Comparison of ENCODE assay signal across 19 cellular contexts in the genomic region with DNA sequence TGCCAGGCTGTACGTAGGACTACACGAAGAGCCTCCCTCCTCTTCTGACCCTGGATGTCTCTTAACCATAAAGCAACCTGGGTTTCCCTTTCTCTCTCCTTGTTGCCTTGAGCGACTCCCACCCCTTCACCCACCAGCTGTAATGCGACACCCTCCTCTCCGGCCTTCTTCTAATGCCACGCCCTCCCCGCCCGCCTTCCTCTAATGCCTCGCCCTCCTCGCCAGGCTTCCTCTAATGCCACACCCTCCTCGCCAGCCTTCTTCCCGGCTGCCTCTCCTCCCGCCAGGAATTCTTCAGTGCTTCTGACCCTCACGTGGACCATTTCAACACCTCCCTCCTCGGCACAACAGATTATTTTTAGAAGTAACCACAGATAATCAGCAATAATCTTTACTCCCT.
DNase-seq lines count a peak whose midpoint lies in the region; ATAC-seq, FAIRE-seq and TF ChIP-seq lines count a peak whose summit lies in the region.
"Had no signal": no experiment of that assay in that cellular context is flagged by ENCODE, and none has a peak within 500 bp of the region (broad histone marks: within the 10 kb centered on the region; RNA-seq: fewer than 3 reads in every experiment).

No MANE protein-coding gene starts in this region.

- TF ChIP-seq CTCF in MCF 10A (IDR thresholded peaks at IDR 0.05; ENCODE audit: unreplicated experiment) (no peak), breast epithelium (IDR thresholded peaks at IDR 0.05) (no peak), RWPE2 (IDR thresholded peaks at IDR 0.05; ENCODE audit: poor library complexity, severe bottlenecking) (no peak)

- FAIRE-seq in urothelium cell line (lab: Jason Lieb, UNC) = no peak
- FAIRE-seq: GM12878, keratinocyte had no signal

- POLR2A ChIA-PET in MCF 10A (lab: Yijun Ruan, JAX) = no interaction called here

- no peak for TF ChIP-seq POLR2A in breast epithelium (IDR thresholded peaks at IDR 0.05)

- BruUV-seq in MCF 10A (replicated peaks; lab: Mats Ljungman, UMichigan) = no TSS peak

- H3K27ac Mint-ChIP-seq in MCF 10A (ENCODE audit: low read depth, unreplicated experiment) = no peak overlapping the region
- no peak overlapping the region for H3K27ac Mint-ChIP-seq in activated T-helper 1 cell treated with anti-CD3 and anti-CD28 coated beads, Interleukin-12 subunit alpha, Interleukin-12 subunit beta, Interleukin-2, Interleukin-4 antibody, amounts not matched to agents 30 ng/mL and 10 ng/mL and 1 ng/mL, durations not matched to agents 14 hours and 24 hours and 36 hours
- H3K27ac Mint-ChIP-seq: activated naive CD4-positive, alpha-beta T cell treated with anti-CD3 and anti-CD28 coated beads, Interleukin-2, amount 10 ng/mL, durations not matched to agents 7 days and 5 days; HFFc6 had no signal

- intact Hi-C loops in MCF 10A (cut with micrococcal nuclease) (no loop called here), breast epithelium (cut with DNase I; ENCODE audit: low total_unique reads) (no loop called here)
- intact Hi-C loops in activated T-helper 1 cell treated with anti-CD3 and anti-CD28 coated beads, Interleukin-12 subunit alpha, Interleukin-12 subunit beta, Interleukin-2, Interleukin-4 antibody, amounts not matched to agents 30 ng/mL and 10 ng/mL and 1 ng/mL, durations not matched to agents 14 hours and 24 hours and 36 hours (cut with micrococcal nuclease) = no loop called here

- H3K27ac ChIP-seq in breast epithelium = no peak overlapping the region
- no peak overlapping the region for H3K27ac ChIP-seq in RWPE2 (ENCODE audit: poor library complexity, severe bottlenecking)
- H3K27ac ChIP-seq: spleen, uterus had no signal

- peak; percentile 33 for DNase-seq in MCF 10A (ENCODE audit: unreplicated experiment)
- DNase-seq in breast epithelium (ENCODE audit: low spot score in 2 of 2) = no peak
- DNase-seq in RWPE2 (ENCODE audit: low spot score) = no peak
- peak; percentile 87 for DNase-seq in left kidney (ENCODE audit: low read depth, low spot score)
- peak; percentile 18 for DNase-seq in urothelium cell line (ENCODE audit: low spot score)
- DNase-seq in AG08395 (ENCODE audit: low spot score) = no peak
- no peak for DNase-seq in SK-N-DZ (ENCODE audit: low spot score)
- DNase-seq in activated T-helper 1 cell treated with anti-CD3 and anti-CD28 coated beads, Interleukin-12 subunit alpha, Interleukin-12 subunit beta, Interleukin-2, Interleukin-4 antibody, amounts not matched to agents 30 ng/mL and 10 ng/mL and 1 ng/mL, durations not matched to agents 14 hours and 24 hours and 36 hours (ENCODE audit: low spot score) = no peak
- DNase-seq: activated CD8-positive, alpha-beta memory T cell treated with anti-CD3 and anti-CD28 coated beads, Interleukin-2, amount 50 U/mL, for 48 hours; activated naive CD4-positive, alpha-beta T cell treated with anti-CD3 and anti-CD28 coated beads, Interleukin-2, amount 10 ng/mL, durations not matched to agents 7 days and 5 days; cortex of kidney; HFFc6; posterior cingulate gyrus; spleen; stimulated activated naive CD4-positive, alpha-beta T cell treated with Interleukin-2 at 50 U/mL for 16 hours; T-helper 2 cell; uterus had no signal

- H3K9me3 ChIP-seq in breast epithelium (no peaks in the 10 kb centered on the region), RWPE2 (ENCODE audit: severe bottlenecking) (no peaks in the 10 kb centered on the region)
- H3K9me3 ChIP-seq: spleen, uterus had no signal

- H3K36me3 ChIP-seq in breast epithelium (no peaks in the 10 kb centered on the region), RWPE2 (ENCODE audit: low read depth) (no peaks in the 10 kb centered on the region)
- H3K36me3 ChIP-seq: spleen, uterus had no signal

- H3K4me1 ChIP-seq in breast epithelium = no peaks in the 10 kb centered on the region
- H3K4me1 ChIP-seq in RWPE2 (ENCODE audit: insufficient read depth, poor library complexity, severe bottlenecking) = no peaks in the 10 kb centered on the region
- H3K4me1 ChIP-seq: spleen, uterus had no signal

- H3K4me1 Mint-ChIP-seq in MCF 10A (ENCODE audit: insufficient read depth, unreplicated experiment) = peaks cover 11% of the 10 kb centered on the region
- H3K4me1 Mint-ChIP-seq in activated T-helper 1 cell treated with anti-CD3 and anti-CD28 coated beads, Interleukin-12 subunit alpha, Interleukin-12 subunit beta, Interleukin-2, Interleukin-4 antibody, amounts not matched to agents 30 ng/mL and 10 ng/mL and 1 ng/mL, durations not matched to agents 14 hours and 24 hours and 36 hours (ENCODE audit: low read depth) = no peaks in the 10 kb centered on the region
- H3K4me1 Mint-ChIP-seq: activated naive CD4-positive, alpha-beta T cell treated with anti-CD3 and anti-CD28 coated beads, Interleukin-2, amount 10 ng/mL, durations not matched to agents 7 days and 5 days had no signal

- peak; percentile 27; the same call in 2 of the 3 replicates for ATAC-seq in RWPE2 (ENCODE audit: low read depth)
- ATAC-seq: GM12878 had no signal

- H3K27me3 ChIP-seq in breast epithelium (peaks cover 0 to 14% of the 10 kb centered on the region in 2 donors), RWPE2 (ENCODE audit: insufficient read depth, poor library complexity, severe bottlenecking) (peaks cover 25% of the 10 kb centered on the region)
- H3K27me3 ChIP-seq: uterus had no signal

- H3K36me3 Mint-ChIP-seq in MCF 10A (ENCODE audit: insufficient read depth, unreplicated experiment) = no peaks in the 10 kb centered on the region
- H3K36me3 Mint-ChIP-seq in activated T-helper 1 cell treated with anti-CD3 and anti-CD28 coated beads, Interleukin-12 subunit alpha, Interleukin-12 subunit beta, Interleukin-2, Interleukin-4 antibody, amounts not matched to agents 30 ng/mL and 10 ng/mL and 1 ng/mL, durations not matched to agents 14 hours and 24 hours and 36 hours (ENCODE audit: low read depth) = no peaks in the 10 kb centered on the region
- H3K36me3 Mint-ChIP-seq: activated naive CD4-positive, alpha-beta T cell treated with anti-CD3 and anti-CD28 coated beads, Interleukin-2, amount 10 ng/mL, durations not matched to agents 7 days and 5 days had no signal

- CTCF ChIA-PET in MCF 10A (lab: Yijun Ruan, JAX) = no interaction called here

- H3K27me3 Mint-ChIP-seq in MCF 10A (ENCODE audit: insufficient read depth, unreplicated experiment) = peaks cover 38% of the 10 kb centered on the region
- no peaks in the 10 kb centered on the region for H3K27me3 Mint-ChIP-seq in activated T-helper 1 cell treated with anti-CD3 and anti-CD28 coated beads, Interleukin-12 subunit alpha, Interleukin-12 subunit beta, Interleukin-2, Interleukin-4 antibody, amounts not matched to agents 30 ng/mL and 10 ng/mL and 1 ng/mL, durations not matched to agents 14 hours and 24 hours and 36 hours (ENCODE audit: insufficient read depth)

- H3K4me3 Mint-ChIP-seq in MCF 10A (ENCODE audit: unreplicated experiment) = no peak overlapping the region
- H3K4me3 Mint-ChIP-seq in activated T-helper 1 cell treated with anti-CD3 and anti-CD28 coated beads, Interleukin-12 subunit alpha, Interleukin-12 subunit beta, Interleukin-2, Interleukin-4 antibody, amounts not matched to agents 30 ng/mL and 10 ng/mL and 1 ng/mL, durations not matched to agents 14 hours and 24 hours and 36 hours = no peak overlapping the region
- H3K4me3 Mint-ChIP-seq: activated naive CD4-positive, alpha-beta T cell treated with anti-CD3 and anti-CD28 coated beads, Interleukin-2, amount 10 ng/mL, durations not matched to agents 7 days and 5 days; HFFc6 had no signal

- H3K9me3 Mint-ChIP-seq in MCF 10A (ENCODE audit: unreplicated experiment) = no peaks in the 10 kb centered on the region
- no peaks in the 10 kb centered on the region for H3K9me3 Mint-ChIP-seq in activated T-helper 1 cell treated with anti-CD3 and anti-CD28 coated beads, Interleukin-12 subunit alpha, Interleukin-12 subunit beta, Interleukin-2, Interleukin-4 antibody, amounts not matched to agents 30 ng/mL and 10 ng/mL and 1 ng/mL, durations not matched to agents 14 hours and 24 hours and 36 hours

- H3K4me3 ChIP-seq in breast epithelium = no peak overlapping the region
- no peak overlapping the region for H3K4me3 ChIP-seq in RWPE2 (ENCODE audit: severe bottlenecking)
- H3K4me3 ChIP-seq: GM12878, spleen, uterus had no signal

Comparison
In these comparisons a context has a peak if more than half of its experiments do, and no peak if none do; other contexts are left out.
1. DNase-seq: peak in MCF 10A (single experiment), left kidney (single experiment) and urothelium cell line (single experiment); none in breast epithelium (0 of 2), RWPE2 (single experiment), AG08395 (single experiment), SK-N-DZ (single experiment) and activated T-helper 1 cell treated with anti-CD3 and anti-CD28 coated beads, Interleukin-12 subunit alpha, Interleukin-12 subunit beta, Interleukin-2, Interleukin-4 antibody, amounts not matched to agents 30 ng/mL and 10 ng/mL and 1 ng/mL, durations not matched to agents 14 hours and 24 hours and 36 hours (single experiment).